22 cellular contexts compared by ENCODE assay signal in the genomic region with DNA sequence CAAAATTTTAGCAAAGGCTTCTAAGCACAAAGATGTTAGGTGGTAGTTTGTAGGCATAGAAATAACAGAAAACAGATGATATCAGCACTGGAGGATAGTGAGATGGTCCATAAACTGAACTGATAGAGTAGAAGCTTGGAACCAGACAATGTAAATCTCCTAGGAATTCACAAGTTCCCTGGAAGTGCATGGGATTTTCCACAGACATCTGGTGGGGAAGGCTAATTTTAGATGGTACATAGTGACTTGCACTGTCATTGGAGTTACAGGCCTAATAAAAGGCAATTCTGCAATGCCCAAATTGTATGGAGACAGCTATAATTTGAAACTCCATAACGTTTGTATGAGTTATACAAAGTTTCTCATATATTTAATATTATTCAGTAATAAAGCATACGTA.
"Had no signal": no experiment of that assay in that cellular context is flagged by ENCODE, and none has a peak within 500 bp of the region (broad histone marks: within the 10 kb centered on the region; RNA-seq: fewer than 3 reads in every experiment).

No MANE protein-coding gene starts in this region.

- H3K36me3 ChIP-seq: SJSA1 had no signal

- H3K4me2 ChIP-seq: KMS-11 had no signal

- H3K9me3 Mint-ChIP-seq: IgD-negative memory B cell had no signal

- H3K9me3 ChIP-seq: SJSA1 had no signal

- H3K27me3 ChIP-seq: SJSA1 had no signal

- H3K27ac ChIP-seq: HL-60, KMS-11, SJSA1, SK-N-MC had no signal

- H3K36me3 Mint-ChIP-seq: IgD-negative memory B cell had no signal

- H3K4me3 Mint-ChIP-seq: IgD-negative memory B cell had no signal

- H3K4me1 ChIP-seq: SJSA1 had no signal

- ATAC-seq: K562 had no signal

- DNase-seq: MM.1S, NCI-H1092 treated with DMSO at 0.1 percent for 48 hours, NCI-H1436, NCI-H187, NCI-H2029, NCI-H2081 treated with DMSO at 0.1 percent for 48 hours, NCI-H2171, NCI-H226, NCI-H446, NCI-H510A, NCI-H524 treated with DMSO at 0.1 percent for 48 hours, NCI-H69, NCI-H774, Right ventricle myocardium superior, RPMI8226, SIG-M5 had no signal

- H3K4me3 ChIP-seq: K562, SJSA1, SK-N-MC had no signal

- H3K9ac ChIP-seq: KMS-11 had no signal
